29 cellular contexts compared by ENCODE assay signal in the genomic region with DNA sequence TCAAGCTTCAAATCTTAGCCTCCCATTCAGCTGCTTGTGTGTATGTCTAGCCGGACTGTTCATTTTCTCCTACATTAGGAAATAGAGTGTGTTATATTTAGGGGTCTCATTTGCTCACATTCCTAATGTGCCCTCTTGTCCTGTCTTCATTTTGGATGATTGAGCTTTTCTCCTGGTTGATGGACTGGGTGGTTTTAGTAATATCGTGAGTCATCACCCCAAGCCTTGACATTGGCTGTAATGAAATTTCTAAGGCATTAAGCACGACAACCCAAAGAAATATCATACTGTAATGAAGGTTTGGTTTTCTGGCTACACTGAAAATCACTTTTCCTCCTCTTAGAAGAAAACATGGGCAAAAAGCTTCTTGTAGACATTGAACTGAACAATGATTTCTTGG.
"Had no signal": no experiment of that assay in that cellular context is flagged by ENCODE, and none has a peak within 500 bp of the region (broad histone marks: within the 10 kb centered on the region; RNA-seq: fewer than 3 reads in every experiment).

No MANE protein-coding gene starts in this region.

- H3K4me1 Mint-ChIP-seq: mesothelial cell of epicardium; stimulated activated naive CD8-positive, alpha-beta T cell treated with anti-CD3 and anti-CD28 coated beads, Interleukin-15, amount 100 ng/mL, for 72 hours had no signal

- H3K27me3 ChIP-seq: gastrocnemius medialis, left lung, ovary, sigmoid colon, thyroid gland, vagina had no signal

- ATAC-seq: esophagus mucosa; gastrocnemius medialis; left cardiac atrium; left lung; mucosa of descending colon; naive thymus-derived CD8-positive, alpha-beta T cell; psoas muscle; right cardiac atrium; stimulated activated naive CD8-positive, alpha-beta T cell treated with anti-CD3 and anti-CD28 coated beads, Interleukin-15, amount 100 ng/mL, for 72 hours had no signal

- H3K79me2 ChIP-seq: hepatocyte had no signal

- DNase-seq: dorsolateral prefrontal cortex; effector CD4-positive, alpha-beta T cell; foreskin fibroblast; gastrocnemius medialis; head of caudate nucleus; left cardiac atrium; left lung; mesenchymal stem cell; mucosa of descending colon; naive thymus-derived CD8-positive, alpha-beta T cell; occipital lobe; ovary; posterior cingulate gyrus; psoas muscle; right cardiac atrium; sigmoid colon; spleen; stimulated activated CD4-positive, alpha-beta T cell treated with anti-CD3 and anti-CD28 coated beads, Interleukin-2, amount 100 ng/mL, for 48 hours; stimulated activated CD8-positive, alpha-beta memory T cell treated with anti-CD3 and anti-CD28 coated beads, Interleukin-4, amount 100 ng/mL, for 48 hours; stimulated activated naive CD4-positive, alpha-beta T cell; stimulated activated naive CD8-positive, alpha-beta T cell treated with anti-CD3 and anti-CD28 coated beads, Interleukin-15, amount 100 ng/mL, for 72 hours; thyroid gland; trophoblast cell had no signal

- H3K36me3 ChIP-seq: gastrocnemius medialis, left lung, ovary, sigmoid colon, spleen, thyroid gland, vagina had no signal

- H3K27ac Mint-ChIP-seq: mesothelial cell of epicardium; naive thymus-derived CD8-positive, alpha-beta T cell; stimulated activated naive CD8-positive, alpha-beta T cell treated with anti-CD3 and anti-CD28 coated beads, Interleukin-15, amount 100 ng/mL, for 72 hours had no signal

- H3K4me3 ChIP-seq: dorsolateral prefrontal cortex, gastrocnemius medialis, hepatocyte, left lung, mucosa of descending colon, ovary, psoas muscle, sigmoid colon, skin epidermis, spleen, thyroid gland, vagina had no signal

- H3K9me3 ChIP-seq: gastrocnemius medialis, left lung, mucosa of descending colon, ovary, psoas muscle, sigmoid colon, thyroid gland, vagina had no signal

- H2AFZ ChIP-seq: hepatocyte had no signal

- H3K4me3 Mint-ChIP-seq: mesothelial cell of epicardium; naive thymus-derived CD8-positive, alpha-beta T cell; stimulated activated naive CD8-positive, alpha-beta T cell treated with anti-CD3 and anti-CD28 coated beads, Interleukin-15, amount 100 ng/mL, for 72 hours had no signal

- H3K4me1 ChIP-seq: gastrocnemius medialis, left lung, psoas muscle, spleen, thyroid gland, vagina had no signal

- H3K27ac ChIP-seq: dorsolateral prefrontal cortex, epithelial cell of prostate, gastrocnemius medialis, hepatocyte, left lung, ovary, psoas muscle, sigmoid colon, skin epidermis, spleen, thyroid gland, vagina had no signal

- H3K4me2 ChIP-seq: hepatocyte had no signal

- H3K36me3 Mint-ChIP-seq: mesothelial cell of epicardium had no signal
